Comparison of ENCODE assay signal across 12 cellular contexts in genomic region chr2:117832905-117833613, GRCh38. TPM values are rescaled to one million over a fixed set of nuclear protein-coding genes. Genes with fewer than 3 reads are reported as not detected.
DNase-seq lines count a peak whose midpoint lies in the region; ATAC-seq, FAIRE-seq and TF ChIP-seq lines count a peak whose summit lies in the region.
"Had no signal": no experiment of that assay in that cellular context is flagged by ENCODE, and none has a peak within 500 bp of the region (broad histone marks: within the 10 kb centered on the region; RNA-seq: fewer than 3 reads in every experiment).

No MANE protein-coding gene starts in this region.

- H3K27ac ChIP-seq in CD8-positive, alpha-beta T cell (ENCODE audit: low read depth, low read length), result no peak overlapping the region
- no peak overlapping the region for H3K27ac ChIP-seq in HEK293 (ENCODE audit: extremely low read depth, low read depth, low read length)
- no peak overlapping the region for H3K27ac ChIP-seq in astrocyte (ENCODE audit: low read depth, low read length)
- H3K27ac ChIP-seq: gastrocnemius medialis had no signal

- no peaks in the 10 kb centered on the region for H3K27me3 ChIP-seq in CD8-positive, alpha-beta T cell (ENCODE audit: insufficient read depth, low read length)
- no peaks in the 10 kb centered on the region for H3K27me3 ChIP-seq in astrocyte (ENCODE audit: insufficient read depth, low read length)
- H3K27me3 ChIP-seq: gastrocnemius medialis had no signal

- H3K79me2 ChIP-seq in astrocyte (ENCODE audit: insufficient read depth, low read length), result no peaks in the 10 kb centered on the region

- peaks cover 11% of the 10 kb centered on the region for H3K4me1 ChIP-seq in CD8-positive, alpha-beta T cell (ENCODE audit: insufficient read depth, low read length)
- no peaks in the 10 kb centered on the region for H3K4me1 ChIP-seq in HEK293 (ENCODE audit: control insufficient read depth, insufficient read depth, low read length)
- H3K4me1 ChIP-seq in astrocyte (ENCODE audit: insufficient read depth, low read length), result no peaks in the 10 kb centered on the region
- H3K4me1 ChIP-seq: gastrocnemius medialis had no signal

- FAIRE-seq in astrocyte (lab: Jason Lieb, UNC), result no peak

- CTCF ChIA-PET in CD8-positive, alpha-beta T cell (lab: Charles Lee), result interaction anchor here (1.2 to 2.2 kb wide), 3 partner anchors 18 to 170 kb away, joined by 3 to 9 read pairs (median 4); partner anchors contain the start of gene DDX18
- CTCF ChIA-PET in HEK293 (lab: Yijun Ruan, JAX), result interaction anchor here (0.8 to 4.2 kb wide), 5 partner anchors 8 to 170 kb away, joined by 4 to 26 read pairs (median 4); no protein-coding TSS in a partner anchor

- TF ChIP-seq CTCF in CD8-positive, alpha-beta T cell (IDR thresholded peaks at IDR 0.05), result no peak
- no peak for TF ChIP-seq CTCF in HEK293 (tag by site-specific recombination; IDR thresholded peaks at IDR 0.05)
- TF ChIP-seq CTCF in astrocyte (IDR thresholded peaks at IDR 0.05; ENCODE audit: insufficient read depth, low read depth, low read length), result no peak

- no peak overlapping the region for H3K4me2 ChIP-seq in astrocyte (ENCODE audit: low read length)

- intact Hi-C loops in CD8-positive, alpha-beta T cell (cut with DNase I, micrococcal nuclease), result no loop called here

- peak overlapping the region; percentile 71 for H3K27ac Mint-ChIP-seq in CD8-positive, alpha-beta T cell
- no peak overlapping the region for H3K27ac Mint-ChIP-seq in astrocyte (ENCODE audit: unreplicated experiment)

- H3K36me3 ChIP-seq in CD8-positive, alpha-beta T cell (ENCODE audit: insufficient read depth, low read length), result peaks cover 33% of the 10 kb centered on the region
- H3K36me3 ChIP-seq in HEK293 (ENCODE audit: control insufficient read depth in 2 of 2, insufficient read depth in 1 of 2, low read length in 2 of 2) (peaks cover 13 to 67% of the 10 kb centered on the region in 2 experiments), astrocyte (ENCODE audit: insufficient read depth, low read length) (peaks cover 24% of the 10 kb centered on the region)

- DNase-seq in CD8-positive, alpha-beta T cell, result peak in 2 of 7 experiments; percentile 26 to 36
- peak; percentile 11 for DNase-seq in astrocyte (ENCODE audit: low read depth)
- peak; percentile 55 for DNase-seq in iPS-NIHi7 (ENCODE audit: extremely low spot score)
- DNase-seq in activated gamma-delta T cell treated with Interleukin-2 at 50 U/mL for 16 hours, result no peak
- no peak for DNase-seq in SHP77 (lab: John Stamatoyannopoulos, UW)
- DNase-seq: DMS79 treated with DMSO at 0.1 percent for 48 hours, gastrocnemius medialis, KBM-7, NCI-H446 treated with DMSO at 0.1 percent for 48 hours had no signal

- H2AFZ ChIP-seq in astrocyte (ENCODE audit: low read depth, low read length), result no peak overlapping the region

- H3K4me1 Mint-ChIP-seq in CD8-positive, alpha-beta T cell (ENCODE audit: low read depth), result peaks cover 11% of the 10 kb centered on the region
- H3K4me1 Mint-ChIP-seq in astrocyte (ENCODE audit: low read depth, unreplicated experiment), result no peaks in the 10 kb centered on the region

- H3K36me3 Mint-ChIP-seq in CD8-positive, alpha-beta T cell, result peaks cover 61% of the 10 kb centered on the region
- peaks cover 18% of the 10 kb centered on the region for H3K36me3 Mint-ChIP-seq in astrocyte (ENCODE audit: low read depth, unreplicated experiment)

- H4K20me1 ChIP-seq in astrocyte (ENCODE audit: insufficient read depth, low read length), result peaks cover 43% of the 10 kb centered on the region

- POLR2A ChIA-PET in CD8-positive, alpha-beta T cell (lab: Charles Lee), result interaction anchor here (2.1 kb wide), 1 partner anchor 19 kb away, joined by 6 read pairs; the partner anchor contains the start of gene DDX18
- POLR2A ChIA-PET in HEK293 (lab: Yijun Ruan, JAX), result interaction anchor here (0.6 kb wide), 1 partner anchor 18 kb away, joined by 3 read pairs; the partner anchor contains the start of gene DDX18

- H3K9ac ChIP-seq in astrocyte (ENCODE audit: low read length), result no peak overlapping the region

- no peak overlapping the region for H3K4me3 Mint-ChIP-seq in CD8-positive, alpha-beta T cell
- no peak overlapping the region for H3K4me3 Mint-ChIP-seq in astrocyte (ENCODE audit: unreplicated experiment)

- ATAC-seq in CD8-positive, alpha-beta T cell, result peak; percentile 67
- no peak for ATAC-seq in GM19324 (IDR thresholded peaks at IDR 0.05; ENCODE audit: low FRiP score, unreplicated experiment)
- ATAC-seq in GM21447 (IDR thresholded peaks at IDR 0.05; ENCODE audit: unreplicated experiment), result no peak
- ATAC-seq: gastrocnemius medialis had no signal

- no peaks in the 10 kb centered on the region for H3K9me3 ChIP-seq in CD8-positive, alpha-beta T cell (ENCODE audit: low read length)
- H3K9me3 ChIP-seq in HEK293 (ENCODE audit: control insufficient read depth, insufficient read depth, low read depth, low read length) (no peaks in the 10 kb centered on the region), astrocyte (ENCODE audit: insufficient read depth, low read depth, low read length) (no peaks in the 10 kb centered on the region)
- H3K9me3 ChIP-seq: gastrocnemius medialis had no signal

- H3K9me3 Mint-ChIP-seq in CD8-positive, alpha-beta T cell, result no peaks in the 10 kb centered on the region
- H3K9me3 Mint-ChIP-seq in astrocyte (ENCODE audit: unreplicated experiment), result no peaks in the 10 kb centered on the region

- no peak overlapping the region for H3K4me3 ChIP-seq in CD8-positive, alpha-beta T cell (ENCODE audit: low read depth, low read length)
- H3K4me3 ChIP-seq in HEK293 (ENCODE audit: low read depth, low read length) (no peak overlapping the region), astrocyte (ENCODE audit: insufficient read depth, low read depth, low read length) (no peak overlapping the region)
- H3K4me3 ChIP-seq: gastrocnemius medialis had no signal

- H3K27me3 Mint-ChIP-seq in CD8-positive, alpha-beta T cell (ENCODE audit: low read depth), result no peaks in the 10 kb centered on the region
- no peaks in the 10 kb centered on the region for H3K27me3 Mint-ChIP-seq in astrocyte (ENCODE audit: low read depth, unreplicated experiment)

TF ChIP-seq in HEK293, 187 proteins besides CTCF, POLR2A, EP300 and RAD21 (continues in another document):
- TF ChIP-seq, protein P1, sequence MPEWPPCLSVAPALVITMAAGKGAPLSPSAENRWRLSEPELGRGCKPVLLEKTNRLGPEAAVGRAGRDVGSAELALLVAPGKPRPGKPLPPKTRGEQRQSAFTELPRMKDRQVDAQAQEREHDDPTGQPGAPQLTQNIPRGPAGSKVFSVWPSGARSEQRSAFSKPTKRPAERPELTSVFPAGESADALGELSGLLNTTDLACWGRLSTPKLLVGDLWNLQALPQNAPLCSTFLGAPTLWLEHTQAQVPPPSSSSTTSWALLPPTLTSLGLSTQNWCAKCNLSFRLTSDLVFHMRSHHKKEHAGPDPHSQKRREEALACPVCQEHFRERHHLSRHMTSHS (tag by site-specific recombination; IDR thresholded peaks at IDR 0.05), result no peak
- TF ChIP-seq ZNF558 (tag by site-specific recombination; IDR thresholded peaks at IDR 0.05) (no peak), REST (tag by site-specific recombination; IDR thresholded peaks at IDR 0.05) (peak; percentile 97), FEZF1 (tag by site-specific recombination; IDR thresholded peaks at IDR 0.05) (no peak), ZNF621 (tag by site-specific recombination; IDR thresholded peaks at IDR 0.05) (no peak)

RNA-seq across cellular contexts. Expression of gene DDX18, which starts 18.6 kb away (rescaled TPM):
- total RNA-seq in CD8-positive, alpha-beta T cell, result 100 to 1,000 TPM; 124 to 129 TPM
- 64.3 and 72.6 TPM in 2 replicates for total RNA-seq in astrocyte

Comparison
In these comparisons a context has a peak if more than half of its experiments do, and no peak if none do; other contexts are left out.
1. DNase-seq: peak in astrocyte (single experiment) and iPS-NIHi7 (single experiment); none in activated gamma-delta T cell treated with Interleukin-2 at 50 U/mL for 16 hours (single experiment) and SHP77 (0 of 2).